ENCODE assay signal across 1 cellular context in genomic region chr11:2377511-2378443, GRCh38.
TF ChIP-seq lines count a peak whose summit lies in the region.

No MANE protein-coding gene starts in this region.

TF ChIP-seq in GM12878, 131 proteins besides CTCF, POLR2A, EP300 and RAD21 (continues in another document):
- no peak for TF ChIP-seq PML (IDR thresholded peaks at IDR 0.05; ENCODE audit: low read length)
- TF ChIP-seq CBFB (IDR thresholded peaks at IDR 0.05; ENCODE audit: low read depth): no peak
- TF ChIP-seq KDM1A (IDR thresholded peaks at IDR 0.05; ENCODE audit: borderline replicate concordance): no peak
- TF ChIP-seq IKZF1 (conservative IDR thresholded peaks at IDR 0.05): 0 out of 2 replicates have a peak, but pooled peaks have one; percentile 20
- TF ChIP-seq NR2C2 (IDR thresholded peaks at IDR 0.05; ENCODE audit: borderline replicate concordance, control insufficient read depth, insufficient read length, low read depth): no peak
- TF ChIP-seq USF1 (IDR thresholded peaks at IDR 0.05; ENCODE audit: borderline replicate concordance, extremely low read length, insufficient read depth, low read depth, low read length): no peak
- no peak for TF ChIP-seq ATF3 (IDR thresholded peaks at IDR 0.05; ENCODE audit: borderline replicate concordance, extremely low read depth, low read depth, low read length)
- TF ChIP-seq TBL1XR1 (IDR thresholded peaks at IDR 0.05; ENCODE audit: low read depth, low read length): no peak
- no peak for TF ChIP-seq SUPT20H (IDR thresholded peaks at IDR 0.05; ENCODE audit: borderline replicate concordance, control insufficient read depth, low read depth, low read length)
- no peak for TF ChIP-seq ESRRA (IDR thresholded peaks at IDR 0.05; ENCODE audit: low read length)
- 0 out of 2 replicates have a peak, but pooled peaks have one; percentile 28 for TF ChIP-seq RELB (IDR thresholded peaks at IDR 0.05; ENCODE audit: low read depth)
- no peak for TF ChIP-seq ZNF217 (IDR thresholded peaks at IDR 0.05)
- TF ChIP-seq CREB1 (IDR thresholded peaks at IDR 0.05; ENCODE audit: low read depth): peak; percentile 84
- TF ChIP-seq BCL11A (IDR thresholded peaks at IDR 0.05; ENCODE audit: low read depth, low read length): no peak
- no peak for TF ChIP-seq DPF2 (IDR thresholded peaks at IDR 0.05)
- TF ChIP-seq NFIC (IDR thresholded peaks at IDR 0.05; ENCODE audit: low read depth, low read length): no peak
- no peak for TF ChIP-seq PAX8 (IDR thresholded peaks at IDR 0.05)
- TF ChIP-seq TCF12 (IDR thresholded peaks at IDR 0.05; ENCODE audit: low read depth, low read length): no peak
- TF ChIP-seq SMC3 (IDR thresholded peaks at IDR 0.05; ENCODE audit: borderline replicate concordance, low read length): no peak
- no peak for TF ChIP-seq PAX5 (IDR thresholded peaks at IDR 0.05; ENCODE audit: borderline replicate concordance, low read depth, low read length)
- TF ChIP-seq FOXM1 (IDR thresholded peaks at IDR 0.05; ENCODE audit: low read depth, low read length): no peak
- no peak for TF ChIP-seq CUX1 (IDR thresholded peaks at IDR 0.05; ENCODE audit: insufficient replicate concordance, low read depth, low read length)
- TF ChIP-seq SP1 (IDR thresholded peaks at IDR 0.05; ENCODE audit: low read depth, low read length): no peak
- TF ChIP-seq NFYA (IDR thresholded peaks at IDR 0.05; ENCODE audit: borderline replicate concordance, low read depth, low read length): no peak
- no peak for TF ChIP-seq ZZZ3 (IDR thresholded peaks at IDR 0.05; ENCODE audit: control insufficient read depth, insufficient read length, low read depth)
- TF ChIP-seq BHLHE40 (IDR thresholded peaks at IDR 0.05; ENCODE audit: borderline replicate concordance in 1 of 2, low read depth in 2 of 2, low read length in 1 of 2): 0 out of 4 replicates have a peak, but pooled peaks of 1 of the 2 experiments have one; percentile 11
- no peak for TF ChIP-seq PRDM15 (CRISPR knock-in tag; IDR thresholded peaks at IDR 0.05)
- no peak for TF ChIP-seq RFX5 (IDR thresholded peaks at IDR 0.05; ENCODE audit: low read depth, low read length)
- TF ChIP-seq EGR1 (IDR thresholded peaks at IDR 0.05; ENCODE audit: borderline replicate concordance in 1 of 2, low read depth in 2 of 2, low read length in 2 of 2): 0 out of 3 replicates have a peak, but pooled peaks of 1 of the 2 experiments have one; percentile 11
- no peak for TF ChIP-seq SREBF1 (IDR thresholded peaks at IDR 0.05; ENCODE audit: low read length)
- TF ChIP-seq ZBTB40 (IDR thresholded peaks at IDR 0.05; ENCODE audit: borderline replicate concordance): no peak
- TF ChIP-seq NBN (IDR thresholded peaks at IDR 0.05): peak; percentile 56; the same call in 1 of the 2 replicates
- no peak for TF ChIP-seq MYB (IDR thresholded peaks at IDR 0.05; ENCODE audit: borderline replicate concordance, low read depth, low read length)
- TF ChIP-seq MXI1 (IDR thresholded peaks at IDR 0.05; ENCODE audit: low read depth, low read length): no peak
- no peak for TF ChIP-seq MLLT1 (IDR thresholded peaks at IDR 0.05)
- no peak for TF ChIP-seq LARP7 (IDR thresholded peaks at IDR 0.05)
- no peak for TF ChIP-seq CHD4 (IDR thresholded peaks at IDR 0.05)
- TF ChIP-seq CHD1 (IDR thresholded peaks at IDR 0.05; ENCODE audit: low read depth, low read length): no peak
- TF ChIP-seq SKIL (IDR thresholded peaks at IDR 0.05; ENCODE audit: low read depth, poor library complexity, severe bottlenecking): no peak
- no peak for TF ChIP-seq NRF1 (conservative IDR thresholded peaks at IDR 0.05; ENCODE audit: low read depth, low read length)
- no peak for TF ChIP-seq ASH2L (IDR thresholded peaks at IDR 0.05; ENCODE audit: borderline replicate concordance, low read depth)
- peak; percentile 46; the same call in 1 of the 2 replicates for TF ChIP-seq HDGF (IDR thresholded peaks at IDR 0.05)
